20 cellular contexts compared by ENCODE assay signal in the genomic region with DNA sequence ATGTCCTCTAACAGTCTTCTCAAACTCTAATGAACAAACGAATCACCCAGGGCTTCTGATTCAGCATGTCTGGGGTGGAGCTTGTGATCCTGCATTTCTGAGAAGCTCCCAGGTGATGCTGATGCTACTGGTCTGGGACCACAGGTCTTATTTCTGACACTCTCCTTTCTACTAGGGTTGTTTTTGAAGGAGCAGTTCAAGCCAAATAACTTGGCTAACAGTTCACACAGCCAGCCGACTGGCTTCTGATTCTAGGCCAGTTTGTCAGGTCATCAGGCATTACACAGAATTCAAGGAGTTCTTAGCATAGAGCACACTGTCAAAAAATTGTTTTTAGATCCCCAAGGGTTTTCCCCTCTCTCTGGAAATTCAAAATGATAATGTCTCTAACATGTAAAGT.
"Had no signal": no experiment of that assay in that cellular context is flagged by ENCODE, and none has a peak within 500 bp of the region (broad histone marks: within the 10 kb centered on the region; RNA-seq: fewer than 3 reads in every experiment).

No MANE protein-coding gene starts in this region.

- H3K4me3 ChIP-seq: coronary artery, gastroesophageal sphincter, skin epidermis, thoracic aorta, upper lobe of right lung had no signal

- ATAC-seq: gastroesophageal sphincter, SK-N-SH treated with all-trans-retinoic acid at 6 μM for 48 hours, upper lobe of right lung had no signal

- H3K27ac ChIP-seq: brain microvascular endothelial cell, coronary artery, gastroesophageal sphincter, thoracic aorta, upper lobe of right lung had no signal

- H3K27me3 ChIP-seq: brain microvascular endothelial cell, gastroesophageal sphincter, upper lobe of right lung had no signal

- H3K9me3 ChIP-seq: gastroesophageal sphincter, thoracic aorta, upper lobe of right lung had no signal

- H3K36me3 ChIP-seq: brain microvascular endothelial cell, gastroesophageal sphincter, thoracic aorta, upper lobe of right lung had no signal

- DNase-seq: activated B cell treated with CpG ODN at 0.5 μM for 24 hours; activated CD4-positive, alpha-beta T cell treated with anti-CD3 and anti-CD28 coated beads, Interleukin-2, amount 10 ng/mL, durations not matched to agents 24 days and 14 days; activated CD8-positive, alpha-beta memory T cell treated with anti-CD3 and anti-CD28 coated beads, Interleukin-2, amount 50 U/mL, for 4 hours; activated effector memory CD4-positive, alpha-beta T cell treated with Interleukin-2 at 50 U/mL for 16 hours; activated naive CD4-positive, alpha-beta T cell treated with anti-CD3 and anti-CD28 coated beads, Interleukin-2, amount 50 U/mL, for 16 hours; activated T-cell treated with anti-CD3 and anti-CD28 coated beads, Interleukin-2, amount 50 U/mL, for 48 hours; aorta; brain microvascular endothelial cell; erythroblast; nephron progenitor cell; nucleus accumbens; retina; T-helper 1 cell; T-helper 9 cell; upper lobe of right lung had no signal

- H3K4me1 ChIP-seq: upper lobe of right lung had no signal
